ENCODE assay signal across 27 cellular contexts in genomic region chr12:48069253-48069652, GRCh38. TPM values are rescaled to one million over a fixed set of nuclear protein-coding genes. Genes with fewer than 3 reads are reported as not detected.
A peak's percentile ranks its signal among the peaks of the same experiment; 100 is the strongest.
DNase-seq lines count a peak whose midpoint lies in the region; FAIRE-seq and TF ChIP-seq lines count a peak whose summit lies in the region.
"Had no signal": no experiment of that assay in that cellular context is flagged by ENCODE, and none has a peak within 500 bp of the region (broad histone marks: within the 10 kb centered on the region; RNA-seq: fewer than 3 reads in every experiment).

No MANE protein-coding gene starts in this region.

- H3K27ac ChIP-seq in keratinocyte (ENCODE audit: control insufficient read depth, insufficient read depth, low read length) = no peak overlapping the region
- H3K27ac ChIP-seq: cardiac muscle cell, KMS-11, testis had no signal

- DNase-seq in HCEC 1CT (peak; percentile 37), MV-4-11 (lab: John Stamatoyannopoulos, UW) (peak; percentile 4), bronchial epithelial cell (ENCODE audit: low read depth) (peak; percentile 82), keratinocyte (ENCODE audit: low read depth, low spot score) (no peak), SHP77 treated with DMSO at 0.1 percent for 48 hours (lab: John Stamatoyannopoulos, UW) (no peak), DMS 273 (lab: John Stamatoyannopoulos, UW; ENCODE audit: unreplicated experiment) (no peak), NCI-H345 treated with DMSO at 0.1 percent for 48 hours (lab: John Stamatoyannopoulos, UW; ENCODE audit: unreplicated experiment) (no peak)
- DNase-seq: activated CD8-positive, alpha-beta memory T cell treated with anti-CD3 and anti-CD28 coated beads for 24 hours; activated naive CD4-positive, alpha-beta T cell treated with anti-CD3 and anti-CD28 coated beads for 36 hours; activated T-cell treated with anti-CD3 and anti-CD28 coated beads, Interleukin-2, amount 50 U/mL, for 48 hours; amygdala; CD4-positive, alpha-beta T cell; cortex of kidney; naive B cell; NCI-H1105; NCI-H2029 treated with DMSO at 0.1 percent for 48 hours; NCI-H446 treated with DMSO at 0.1 percent for 48 hours; NK-92 treated with Interleukin-12 subunit alpha and Interleukin-12 subunit beta, amount 100 ng/mL, for 24 hours; RPMI8226; stimulated activated naive CD4-positive, alpha-beta T cell; T-helper 9 cell; testis had no signal

- H3K4me3 ChIP-seq in bronchial epithelial cell (ENCODE audit: low read depth, low read length) = no peak overlapping the region
- H3K4me3 ChIP-seq in keratinocyte (ENCODE audit: control insufficient read depth in 2 of 3, extremely low read depth in 1 of 3, insufficient read depth in 2 of 3, low read depth in 1 of 3, low read length in 3 of 3) = no peak overlapping the region
- H3K4me3 ChIP-seq: cardiac muscle cell, HAP-1, smooth muscle cell, testis had no signal

- no peak overlapping the region for H3K4me2 ChIP-seq in keratinocyte (ENCODE audit: control insufficient read depth, extremely low read depth, insufficient read depth, low read depth, low read length)
- H3K4me2 ChIP-seq: KMS-11, smooth muscle cell had no signal

- no peak overlapping the region for H3K9ac ChIP-seq in keratinocyte (ENCODE audit: control insufficient read depth, extremely low read depth, insufficient read depth, low read length)
- H3K9ac ChIP-seq: KMS-11 had no signal

- no peaks in the 10 kb centered on the region for H3K9me3 ChIP-seq in keratinocyte (ENCODE audit: control insufficient read depth, low read depth, low read length)
- H3K9me3 ChIP-seq: HAP-1, testis had no signal

- H3K79me2 ChIP-seq in keratinocyte (ENCODE audit: control insufficient read depth, insufficient read depth, low read length) = no peaks in the 10 kb centered on the region

- H3K27me3 ChIP-seq in bronchial epithelial cell (ENCODE audit: control insufficient read depth, insufficient read depth, low read length) (no peaks in the 10 kb centered on the region), keratinocyte (ENCODE audit: control insufficient read depth, extremely low read depth, insufficient read depth, low read length) (no peaks in the 10 kb centered on the region)
- H3K27me3 ChIP-seq: cardiac muscle cell, testis had no signal

- H3K4me1 ChIP-seq in keratinocyte (ENCODE audit: control insufficient read depth, extremely low read depth, insufficient read depth, low read length) = peaks cover 5% of the 10 kb centered on the region
- H3K4me1 ChIP-seq: HAP-1, testis had no signal

- H3K9me1 ChIP-seq in keratinocyte (ENCODE audit: control insufficient read depth, extremely low read depth, insufficient read depth, low read length) = peaks cover 2% of the 10 kb centered on the region

- dilution Hi-C loops in keratinocyte (cut with MboI; ENCODE audit: extremely low pct_ligation_motif_present, low sequenced_read_pairs) = no loop called here

- FAIRE-seq in bronchial epithelial cell (lab: Jason Lieb, UNC) (no peak), keratinocyte (lab: Jason Lieb, UNC) (peak; percentile 76)
- FAIRE-seq: GM18507 had no signal

- no peaks in the 10 kb centered on the region for H4K20me1 ChIP-seq in keratinocyte (ENCODE audit: control insufficient read depth, extremely low read depth, insufficient read depth, low read length)

- TF ChIP-seq CTCF in bronchial epithelial cell (IDR thresholded peaks at IDR 0.05; ENCODE audit: insufficient read depth, low read length, severe bottlenecking) (no peak), keratinocyte (optimal IDR thresholded peaks at IDR 0.05 in 1 of 3, IDR thresholded peaks at IDR 0.05 in 1 of 3, conservative IDR thresholded peaks at IDR 0.05 in 1 of 3; ENCODE audit: extremely low read depth in 1 of 3, insufficient read depth in 2 of 3, low read length in 3 of 3) (no peak)

- H3K36me3 ChIP-seq in bronchial epithelial cell (ENCODE audit: control insufficient read depth, insufficient read depth, low read length) (peaks cover 1% of the 10 kb centered on the region), keratinocyte (ENCODE audit: control insufficient read depth in 2 of 2, extremely low read depth in 1 of 2, insufficient read depth in 2 of 2, low read length in 2 of 2) (peaks cover 0 to 6% of the 10 kb centered on the region in 2 experiments)

- no peak overlapping the region for H2AFZ ChIP-seq in keratinocyte (ENCODE audit: control insufficient read depth, low read length)

RNA-seq across cellular contexts. Expression of gene SENP1, which starts 36.6 kb away (rescaled TPM):
- 10.2 and 10.8 TPM in 2 replicates for total RNA-seq in bronchial epithelial cell
- polyA plus RNA-seq in keratinocyte = 8.6 to 15.4 TPM (median 11.9 TPM) in 3 replicates
- 3.8 TPM for polyA plus RNA-seq in keratinocyte (2011; ENCODE audit: low read depth)
- 5.2 and 11.3 TPM in 2 replicates for polyA plus RNA-seq in keratinocyte (2011; cell fraction: cytosol; rRNA removed)
- polyA plus RNA-seq in keratinocyte (2011; cell fraction: nucleus; rRNA removed) = 6.7 and 9.6 TPM in 2 replicates
- 4.2 and 6.7 TPM in 2 replicates for polyA plus RNA-seq in keratinocyte (2012; ENCODE audit: low replicate concordance)
- 6.3 to 26.0 TPM (median 14.8 TPM) in 3 replicates for polyA minus RNA-seq in keratinocyte
- polyA minus RNA-seq in keratinocyte (2011; cell fraction: cytosol; rRNA and poly(A)+ RNA removed) = 4.6 TPM
- polyA minus RNA-seq in keratinocyte (2011; cell fraction: nucleus; rRNA and poly(A)+ RNA removed) = 5.8 and 17.9 TPM in 2 replicates

RNA-seq across cellular contexts. Expression of gene PFKM, which starts 49.9 kb away (rescaled TPM):
- 23.7 and 45.8 TPM in 2 replicates for total RNA-seq in bronchial epithelial cell
- polyA plus RNA-seq in keratinocyte = 67.1 to 105 TPM (median 67.9 TPM) in 3 replicates
- polyA plus RNA-seq in keratinocyte (2011; ENCODE audit: low read depth) = 40.7 TPM
- 45.6 and 57.0 TPM in 2 replicates for polyA plus RNA-seq in keratinocyte (2011; cell fraction: cytosol; rRNA removed)
- polyA plus RNA-seq in keratinocyte (2011; cell fraction: nucleus; rRNA removed) = 106 and 108 TPM in 2 replicates
- 38.7 and 51.2 TPM in 2 replicates for polyA plus RNA-seq in keratinocyte (2012; ENCODE audit: low replicate concordance)
- polyA minus RNA-seq in keratinocyte = 63.3 to 84.0 TPM (median 70.0 TPM) in 3 replicates
- 43.4 TPM for polyA minus RNA-seq in keratinocyte (2011; cell fraction: cytosol; rRNA and poly(A)+ RNA removed)
- polyA minus RNA-seq in keratinocyte (2011; cell fraction: nucleus; rRNA and poly(A)+ RNA removed) = 32.4 and 61.3 TPM in 2 replicates

Comparison
In these comparisons a context has a peak if more than half of its experiments do, and no peak if none do; other contexts are left out.
1. DNase-seq: peak in HCEC 1CT (single experiment), MV-4-11 (single experiment) and bronchial epithelial cell (single experiment); none in keratinocyte (single experiment), SHP77 treated with DMSO at 0.1 percent for 48 hours (single experiment), DMS 273 (single experiment) and NCI-H345 treated with DMSO at 0.1 percent for 48 hours (single experiment).